18 cellular contexts compared by ENCODE assay signal in genomic region chr12:87756111-87756510, GRCh38.
A peak's percentile ranks its signal among the peaks of the same experiment; 100 is the strongest.
DNase-seq lines count a peak whose midpoint lies in the region; ATAC-seq, FAIRE-seq and TF ChIP-seq lines count a peak whose summit lies in the region.
"Had no signal": no experiment of that assay in that cellular context is flagged by ENCODE, and none has a peak within 500 bp of the region (broad histone marks: within the 10 kb centered on the region; RNA-seq: fewer than 3 reads in every experiment).

No MANE protein-coding gene starts in this region.

- H3K4me3 ChIP-seq in epithelial cell of proximal tubule (ENCODE audit: low read depth, low read length) (no peak overlapping the region), body of pancreas (no peak overlapping the region), tibial nerve (no peak overlapping the region)
- H3K4me3 ChIP-seq: dorsolateral prefrontal cortex had no signal

- peaks cover 29% of the 10 kb centered on the region for H3K4me1 Mint-ChIP-seq in osteocyte (ENCODE audit: unreplicated experiment)
- H3K4me1 Mint-ChIP-seq: CD8-positive, alpha-beta memory T cell; naive B cell had no signal

- H3K36me3 Mint-ChIP-seq in osteocyte (ENCODE audit: unreplicated experiment): no peaks in the 10 kb centered on the region
- H3K36me3 Mint-ChIP-seq: activated naive CD8-positive, alpha-beta T cell; CD8-positive, alpha-beta memory T cell; naive B cell had no signal

- no peak for TF ChIP-seq EP300 in tibial nerve (IDR thresholded peaks at IDR 0.05)

- H3K4me3 Mint-ChIP-seq in osteocyte (ENCODE audit: unreplicated experiment): no peak overlapping the region
- H3K4me3 Mint-ChIP-seq: activated naive CD8-positive, alpha-beta T cell; CD8-positive, alpha-beta memory T cell; naive B cell had no signal

- WGBS in body of pancreas, 2 donors: 79 to 88% methylated on average over 4 of the region's 4 CpGs
- 72 to 86% methylated on average over 4 of the region's 4 CpGs for WGBS in tibial nerve, 2 donors

- DNase-seq in EL (peak; percentile 92), RCC 7860 (ENCODE audit: low spot score) (peak; percentile 95), epithelial cell of proximal tubule (ENCODE audit: low read depth) (peak; percentile 87), osteocyte (ENCODE audit: extremely low spot score, unreplicated experiment) (no peak), posterior vena cava (ENCODE audit: low spot score) (no peak), body of pancreas (no peak), tibial nerve (ENCODE audit: low spot score in 2 of 2) (no peak)
- DNase-seq: activated CD8-positive, alpha-beta memory T cell treated with anti-CD3 and anti-CD28 coated beads, Interleukin-2, amount 50 U/mL, for 48 hours; CD8-positive, alpha-beta memory T cell; dorsolateral prefrontal cortex; glutamatergic neuron; left colon; naive B cell; NCI-H1092; NCI-H510A treated with DMSO at 0.1 percent for 48 hours had no signal

- FAIRE-seq in RCC 7860 (lab: Jason Lieb, UNC): peak; percentile 92

- TF ChIP-seq POLR2A in body of pancreas (IDR thresholded peaks at IDR 0.05): no peak
- TF ChIP-seq POLR2A in tibial nerve (IDR thresholded peaks at IDR 0.05): no peak

- intact Hi-C loops in posterior vena cava (cut with DNase I) (no loop called here), body of pancreas (cut with DNase I) (no loop called here)

- ATAC-seq in HG03139 (IDR thresholded peaks at IDR 0.05; ENCODE audit: unreplicated experiment): no peak
- ATAC-seq in body of pancreas: no peak
- ATAC-seq: HCT116, left colon had no signal

- H3K27me3 Mint-ChIP-seq in osteocyte (ENCODE audit: unreplicated experiment): no peaks in the 10 kb centered on the region
- H3K27me3 Mint-ChIP-seq: activated naive CD8-positive, alpha-beta T cell; CD8-positive, alpha-beta memory T cell; naive B cell had no signal

- no peak overlapping the region for H3K27ac ChIP-seq in body of pancreas
- H3K27ac ChIP-seq in tibial nerve: no peak overlapping the region
- H3K27ac ChIP-seq: dorsolateral prefrontal cortex had no signal

- H3K36me3 ChIP-seq in body of pancreas (replicated peaks in 1 of 2; ENCODE audit: insufficient read depth in 1 of 2, low read depth in 2 of 2) (no peaks in the 10 kb centered on the region), tibial nerve (no peaks in the 10 kb centered on the region)

- H3K4me1 ChIP-seq in body of pancreas (peaks cover 6% of the 10 kb centered on the region), tibial nerve (no peaks in the 10 kb centered on the region)

- peaks cover 8% of the 10 kb centered on the region for H3K9me3 Mint-ChIP-seq in osteocyte (ENCODE audit: unreplicated experiment)

- H3K9me3 ChIP-seq in body of pancreas (no peaks in the 10 kb centered on the region), tibial nerve (no peaks in the 10 kb centered on the region)

- no peaks in the 10 kb centered on the region for H3K27me3 ChIP-seq in body of pancreas
- no peaks in the 10 kb centered on the region for H3K27me3 ChIP-seq in tibial nerve
- H3K27me3 ChIP-seq: dorsolateral prefrontal cortex had no signal

- H3K27ac Mint-ChIP-seq in osteocyte (ENCODE audit: unreplicated experiment): peak overlapping the region; percentile 91
- H3K27ac Mint-ChIP-seq: activated naive CD8-positive, alpha-beta T cell; CD8-positive, alpha-beta memory T cell had no signal

- TF ChIP-seq CTCF in epithelial cell of proximal tubule (conservative IDR thresholded peaks at IDR 0.05; ENCODE audit: low read depth, low read length) (no peak), osteocyte (IDR thresholded peaks at IDR 0.05) (no peak), body of pancreas (IDR thresholded peaks at IDR 0.05) (no peak), tibial nerve (IDR thresholded peaks at IDR 0.05) (no peak)

Comparison
In these comparisons a context has a peak if more than half of its experiments do, and no peak if none do; other contexts are left out.
1. DNase-seq: peak in EL (single experiment), RCC 7860 (single experiment) and epithelial cell of proximal tubule (single experiment); none in osteocyte (single experiment), posterior vena cava (single experiment), body of pancreas (0 of 4) and tibial nerve (0 of 2).